Comparison of ENCODE assay signal across 26 cellular contexts in the genomic region with DNA sequence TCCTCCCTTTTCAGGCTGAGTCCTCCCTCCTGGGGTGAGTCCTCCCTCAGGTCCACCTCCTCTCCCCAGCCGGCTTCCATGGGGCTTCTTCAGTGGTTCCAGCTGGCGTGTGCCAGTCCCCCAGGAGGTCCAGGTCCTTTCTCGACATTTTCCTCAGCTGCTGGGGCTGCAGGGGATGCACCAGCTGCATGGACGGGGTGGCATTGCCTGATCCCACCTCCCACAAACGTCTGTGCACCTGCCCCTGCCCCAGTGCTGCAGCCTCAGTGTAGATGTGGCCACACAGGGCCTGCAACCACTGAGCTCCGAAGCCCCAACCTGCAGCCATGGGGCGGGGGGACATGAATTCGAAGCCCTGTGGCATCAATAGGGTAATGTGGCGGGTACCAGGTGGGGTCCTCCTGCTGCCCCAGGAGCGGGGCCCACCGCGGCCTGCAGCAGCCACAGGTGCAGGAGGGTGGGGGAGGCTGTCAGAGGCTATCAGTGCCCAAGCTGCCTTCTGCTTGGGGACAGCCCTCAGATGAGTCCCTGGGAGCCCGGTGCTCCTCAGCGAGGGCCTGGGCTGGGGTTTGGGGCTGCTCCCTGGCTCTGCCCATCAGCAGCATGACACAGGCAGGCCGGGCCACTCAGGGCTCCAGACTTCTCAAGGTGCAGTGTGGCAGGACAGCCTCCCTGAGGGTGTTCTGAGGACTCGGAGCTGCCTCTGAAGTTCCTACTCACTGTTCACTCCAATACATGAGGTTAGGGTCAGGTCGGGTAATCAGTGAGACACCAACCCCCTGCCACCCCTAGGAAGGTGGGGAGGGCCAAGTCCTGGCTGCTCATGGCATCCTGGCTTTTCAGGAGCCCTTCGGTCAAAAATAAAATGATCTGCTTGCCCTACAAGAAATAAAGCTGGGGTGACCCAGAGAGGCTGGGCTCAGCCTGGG.
DNase-seq lines count a peak whose midpoint lies in the region; ATAC-seq, FAIRE-seq and TF ChIP-seq lines count a peak whose summit lies in the region.
"Had no signal": no experiment of that assay in that cellular context is flagged by ENCODE, and none has a peak within 500 bp of the region (broad histone marks: within the 10 kb centered on the region; RNA-seq: fewer than 3 reads in every experiment).

No MANE protein-coding gene starts in this region.

- TF ChIP-seq CTCF in adrenal gland (IDR thresholded peaks at IDR 0.05) (no peak), HepG2 (CRISPR knock-in tag; IDR thresholded peaks at IDR 0.05) (no peak), suprapubic skin (IDR thresholded peaks at IDR 0.05) (no peak)

- 80 to 87% (median 84%) methylated on average over 10 to 18 of the region's 18 CpGs for WGBS in adrenal gland, 4 donors
- WGBS in HepG2 (ENCODE audit: low lambda C conversion rate), result 11% methylated on average over 4 of the region's 18 CpGs
- 89% methylated on average over 5 of the region's 18 CpGs for WGBS in suprapubic skin

- TF ChIP-seq EP300 in HepG2 (IDR thresholded peaks at IDR 0.05; ENCODE audit: low read depth in 2 of 2, low read length in 2 of 2) (no peak), HepG2 (CRISPR knock-in tag; IDR thresholded peaks at IDR 0.05; ENCODE audit: borderline replicate concordance) (no peak), suprapubic skin (IDR thresholded peaks at IDR 0.05) (no peak)

- peaks cover 3% of the 10 kb centered on the region for H3K4me1 Mint-ChIP-seq in activated T-cell treated with anti-CD3 and anti-CD28 coated beads, Interleukin-2, amount 50 U/mL, for 4 hours (ENCODE audit: low read depth)
- H3K4me1 Mint-ChIP-seq: GM23338 had no signal

- no peak for TF ChIP-seq RAD21 in HepG2 (CRISPR knock-in tag; IDR thresholded peaks at IDR 0.05)

- intact Hi-C loops in adrenal gland (cut with DNase I) (loop anchor here in 1 of 2 donors (5.0 kb wide), 1 partner anchor 272 kb away; no protein-coding TSS in a partner anchor), HepG2 (cut with micrococcal nuclease; ENCODE audit: unreplicated experiment) (no loop called here)

- no peaks in the 10 kb centered on the region for H3K9me3 ChIP-seq in adrenal gland (replicated peaks in 1 of 3)
- no peaks in the 10 kb centered on the region for H3K9me3 ChIP-seq in HepG2 (ENCODE audit: low read length)
- no peaks in the 10 kb centered on the region for H3K9me3 ChIP-seq in suprapubic skin
- H3K9me3 ChIP-seq: BE2C, breast epithelium, SJCRH30 had no signal

- no peak overlapping the region for H2AFZ ChIP-seq in HepG2 (ENCODE audit: low read length)
- H2AFZ ChIP-seq: GM23338 had no signal

- CTCF ChIA-PET in HepG2 (lab: Yijun Ruan, JAX; ENCODE audit: low intra/inter-chr PET ratio, low total read pairs), result no interaction called here

- H3K4me3 ChIP-seq in adrenal gland, result no peak overlapping the region
- no peak overlapping the region for H3K4me3 ChIP-seq in HepG2 (replicated peaks in 1 of 3; ENCODE audit: insufficient read depth in 1 of 3, low read depth in 2 of 3, low read length in 3 of 3)
- H3K4me3 ChIP-seq in suprapubic skin, result no peak overlapping the region
- H3K4me3 ChIP-seq: breast epithelium, GM23338, SJCRH30, smooth muscle cell had no signal

- H3K27me3 Mint-ChIP-seq in activated T-cell treated with anti-CD3 and anti-CD28 coated beads, Interleukin-2, amount 50 U/mL, for 4 hours (ENCODE audit: low read depth), result peaks cover 40% of the 10 kb centered on the region

- H3K27me3 ChIP-seq in adrenal gland (no peaks in the 10 kb centered on the region), HepG2 (ENCODE audit: control insufficient read depth in 1 of 2, insufficient read depth in 2 of 2, low read length in 2 of 2) (peaks cover 7 to 39% of the 10 kb centered on the region in 2 experiments; a peak in 4 of 5 replicates), suprapubic skin (peaks cover 53% of the 10 kb centered on the region)
- H3K27me3 ChIP-seq: breast epithelium had no signal

- H3K9me3 Mint-ChIP-seq in activated T-cell treated with anti-CD3 and anti-CD28 coated beads, Interleukin-2, amount 50 U/mL, for 4 hours, result no peaks in the 10 kb centered on the region
- H3K9me3 Mint-ChIP-seq: activated T-cell treated with anti-CD3 and anti-CD28 coated beads, Interleukin-2, amount 50 U/mL, for 72 hours; GM23338; nephron had no signal

- H3K4me2 ChIP-seq in HepG2 (ENCODE audit: low read depth, low read length), result no peak overlapping the region
- H3K4me2 ChIP-seq: GM23338, smooth muscle cell had no signal

- H3K4me3 Mint-ChIP-seq in activated T-cell treated with anti-CD3 and anti-CD28 coated beads, Interleukin-2, amount 50 U/mL, for 4 hours, result no peak overlapping the region
- H3K4me3 Mint-ChIP-seq: activated T-cell treated with anti-CD3 and anti-CD28 coated beads, Interleukin-2, amount 50 U/mL, for 72 hours; GM23338; nephron; stimulated activated naive CD8-positive, alpha-beta T cell treated with anti-CD3 and anti-CD28 coated beads, Interleukin-15, amount 100 ng/mL, for 72 hours had no signal

- no peak overlapping the region for H3K9ac ChIP-seq in HepG2 (ENCODE audit: insufficient read depth, low read depth, low read length)

- no TSS peak for BruUV-seq in HepG2 (replicated peaks; lab: Mats Ljungman, UMichigan)

- H3K4me1 ChIP-seq in adrenal gland (replicated peaks in 1 of 2), result peaks cover 13 to 18% of the 10 kb centered on the region in 2 donors
- no peaks in the 10 kb centered on the region for H3K4me1 ChIP-seq in HepG2 (ENCODE audit: insufficient read depth, low read length)
- H3K4me1 ChIP-seq in suprapubic skin, result peaks cover 13% of the 10 kb centered on the region
- H3K4me1 ChIP-seq: SJCRH30 had no signal

- no peaks in the 10 kb centered on the region for H3K36me3 Mint-ChIP-seq in activated T-cell treated with anti-CD3 and anti-CD28 coated beads, Interleukin-2, amount 50 U/mL, for 4 hours (ENCODE audit: insufficient read depth)

- H4K20me1 ChIP-seq in HepG2 (ENCODE audit: insufficient read depth, low read length), result 0 out of 2 replicates have a peak, but pooled peaks cover 8% of the 10 kb centered on the region

- H3K27ac ChIP-seq in adrenal gland (no peak overlapping the region), HepG2 (ENCODE audit: extremely low read length, insufficient read depth, low read length) (no peak overlapping the region), suprapubic skin (peak overlapping the region; percentile 3)
- H3K27ac ChIP-seq: SJCRH30 had no signal

- no peak for FAIRE-seq in HepG2 (lab: Jason Lieb, UNC)
- FAIRE-seq: A204.1, endothelial cell of umbilical vein, GM19239, keratinocyte had no signal

- no peaks in the 10 kb centered on the region for H3K36me3 ChIP-seq in adrenal gland (replicated peaks in 1 of 2)
- no peaks in the 10 kb centered on the region for H3K36me3 ChIP-seq in HepG2 (replicated peaks in 1 of 2; ENCODE audit: control insufficient read depth in 1 of 2, insufficient read depth in 2 of 2, low read length in 2 of 2)
- H3K36me3 ChIP-seq in suprapubic skin, result no peaks in the 10 kb centered on the region
- H3K36me3 ChIP-seq: BE2C, breast epithelium, SJCRH30 had no signal

- ATAC-seq in activated T-cell treated with anti-CD3 and anti-CD28 coated beads, Interleukin-2, amount 50 U/mL, for 4 hours, result no peak
- ATAC-seq in HepG2 (no peak), HG02852 (IDR thresholded peaks at IDR 0.05; ENCODE audit: unreplicated experiment) (no peak), GM21619 (IDR thresholded peaks at IDR 0.05; ENCODE audit: unreplicated experiment) (no peak)
- ATAC-seq: activated T-cell treated with anti-CD3 and anti-CD28 coated beads, Interleukin-2, amount 50 U/mL, for 72 hours had no signal

- in situ Hi-C loops in HepG2 (cut with HindIII; ENCODE audit: extremely low pct_ligation_motif_present, low pct_unique_long_range_greater_than_20kb), result no loop called here

- TF ChIP-seq POLR2A in adrenal gland (IDR thresholded peaks at IDR 0.05) (no peak), HepG2 (IDR thresholded peaks at IDR 0.05; ENCODE audit: insufficient read depth in 1 of 2, low read depth in 2 of 2, low read length in 2 of 2) (no peak), suprapubic skin (IDR thresholded peaks at IDR 0.05) (no peak)

- POLR2A ChIA-PET in HepG2 (lab: Yijun Ruan, JAX), result no interaction called here

- no peaks in the 10 kb centered on the region for H3K79me2 ChIP-seq in HepG2 (ENCODE audit: insufficient read depth, low read length)

- peak; percentile 15 for DNase-seq in activated T-cell treated with anti-CD3 and anti-CD28 coated beads, Interleukin-2, amount 50 U/mL, for 1 hour
- no peak for DNase-seq in activated T-cell treated with anti-CD3 and anti-CD28 coated beads, Interleukin-2, amount 50 U/mL, for 4 hours
- DNase-seq in adrenal gland, result peak in 4 of 7 donors; percentile 4 to 30 (median 9)
- DNase-seq in HepG2 (ENCODE audit: low spot score), result no peak
- DNase-seq in suprapubic skin (ENCODE audit: low spot score in 2 of 2), result peak; percentile 44 to 76
- DNase-seq in NCI-H524 (lab: John Stamatoyannopoulos, UW), result no peak
- DNase-seq: activated T-cell treated with anti-CD3 and anti-CD28 coated beads, Interleukin-2, amount 50 U/mL, for 72 hours; BE2C; hippocampal formation; KBM-7; midbrain; NCI-H146; NCI-H774; SJCRH30; stimulated activated CD4-positive, alpha-beta T cell treated with anti-CD3 and anti-CD28 coated beads, Interleukin-4, amount 100 ng/mL, for 24 hours; stimulated activated naive CD8-positive, alpha-beta T cell treated with anti-CD3 and anti-CD28 coated beads, Interleukin-15, amount 100 ng/mL, for 72 hours had no signal

TF ChIP-seq in HepG2, 621 proteins besides CTCF, POLR2A, EP300 and RAD21:
- peak; percentile 92 for TF ChIP-seq ZNF263 (CRISPR knock-in tag; IDR thresholded peaks at IDR 0.05)
- no peak for TF ChIP-seq ZNF253 (CRISPR knock-in tag; IDR thresholded peaks at IDR 0.05; ENCODE audit: borderline replicate concordance)

Comparison
In these comparisons a context has a peak if more than half of its experiments do, and no peak if none do; other contexts are left out.
1. DNase-seq: peak in activated T-cell treated with anti-CD3 and anti-CD28 coated beads, Interleukin-2, amount 50 U/mL, for 1 hour (single experiment), adrenal gland (4 of 7) and suprapubic skin (2 of 2); none in activated T-cell treated with anti-CD3 and anti-CD28 coated beads, Interleukin-2, amount 50 U/mL, for 4 hours (single experiment), HepG2 (single experiment) and NCI-H524 (0 of 2).